In the genomic region with DNA sequence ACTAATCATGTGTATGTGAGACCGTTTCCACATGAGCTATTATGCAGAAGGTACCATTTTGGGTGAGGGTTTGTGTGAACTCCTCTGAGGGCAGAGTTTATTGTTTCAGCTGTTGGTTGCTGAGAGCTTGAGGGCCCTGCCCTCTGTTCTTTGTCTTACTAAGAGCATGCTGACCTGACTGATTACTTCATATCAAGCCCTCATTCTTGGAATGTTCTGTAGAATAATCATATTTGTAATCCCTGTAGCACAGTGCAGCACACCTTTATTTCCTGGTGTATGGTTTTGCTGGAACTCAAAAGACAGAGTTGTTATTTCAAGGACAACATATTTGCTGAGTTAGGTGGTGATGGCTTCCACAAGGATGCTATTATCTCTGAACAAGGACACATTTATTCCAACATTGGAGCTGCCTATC, we compare ENCODE assay signal across 16 cellular contexts.
DNase-seq lines count a peak whose midpoint lies in the region; ATAC-seq and TF ChIP-seq lines count a peak whose summit lies in the region.
"Had no signal": no experiment of that assay in that cellular context is flagged by ENCODE, and none has a peak within 500 bp of the region (broad histone marks: within the 10 kb centered on the region; RNA-seq: fewer than 3 reads in every experiment).

No MANE protein-coding gene starts in this region.

- no peaks in the 10 kb centered on the region for H3K27me3 ChIP-seq in esophagus squamous epithelium
- H3K27me3 ChIP-seq: ascending aorta had no signal

- no peak overlapping the region for H3K4me3 ChIP-seq in esophagus squamous epithelium
- H3K4me3 ChIP-seq: ascending aorta had no signal

- H3K9me3 ChIP-seq in esophagus squamous epithelium = no peaks in the 10 kb centered on the region
- H3K9me3 ChIP-seq: ascending aorta had no signal

- peaks cover 0 to 4% (median 0%) of the 10 kb centered on the region in 3 donors for H3K4me1 ChIP-seq in esophagus squamous epithelium
- H3K4me1 ChIP-seq: ascending aorta had no signal

- peak; percentile 54 for ATAC-seq in GM18498 (IDR thresholded peaks at IDR 0.05; ENCODE audit: unreplicated experiment)
- ATAC-seq in HG03025 (IDR thresholded peaks at IDR 0.05; ENCODE audit: low FRiP score, unreplicated experiment) = no peak
- ATAC-seq: naive thymus-derived CD8-positive, alpha-beta T cell had no signal

- peak; percentile 13 for DNase-seq in HT-29 (ENCODE audit: low spot score)
- DNase-seq in astrocyte of the hippocampus (ENCODE audit: low read depth, low spot score) = peak; percentile 13
- DNase-seq in myocyte (ENCODE audit: low read depth) = peak; percentile 93
- DNase-seq in esophagus squamous epithelium (lab: John Stamatoyannopoulos, UW) = no peak
- no peak for DNase-seq in DMS 273 (lab: John Stamatoyannopoulos, UW; ENCODE audit: unreplicated experiment)
- no peak for DNase-seq in activated CD4-positive, alpha-beta T cell treated with anti-CD3 and anti-CD28 coated beads for 1 hour
- DNase-seq: activated CD4-positive, alpha-beta T cell treated with anti-CD3 and anti-CD28 coated beads, Interleukin-2, amount 10 ng/mL, durations not matched to agents 24 days and 14 days; EL; endodermal cell; naive thymus-derived CD8-positive, alpha-beta T cell; retina; RPMI8226; stimulated activated naive CD4-positive, alpha-beta T cell had no signal

- peaks cover 0 to 30% (median 0%) of the 10 kb centered on the region in 3 donors for H3K36me3 ChIP-seq in esophagus squamous epithelium
- H3K36me3 ChIP-seq: ascending aorta had no signal

- TF ChIP-seq CTCF in esophagus squamous epithelium (IDR thresholded peaks at IDR 0.05) = no peak

- H3K27ac ChIP-seq in esophagus squamous epithelium = no peak overlapping the region
- H3K27ac ChIP-seq: ascending aorta had no signal

- intact Hi-C loops in esophagus squamous epithelium (cut with DNase I) = no loop called here

- WGBS in esophagus squamous epithelium, 2 donors = 41 to 68% methylated on average over 1 of the region's 1 CpG

- no peak for TF ChIP-seq POLR2A in esophagus squamous epithelium (IDR thresholded peaks at IDR 0.05)

Comparison
In these comparisons a context has a peak if more than half of its experiments do, and no peak if none do; other contexts are left out.
1. DNase-seq: peak in HT-29 (single experiment), astrocyte of the hippocampus (single experiment) and myocyte (single experiment); none in esophagus squamous epithelium (single experiment), DMS 273 (single experiment) and activated CD4-positive, alpha-beta T cell treated with anti-CD3 and anti-CD28 coated beads for 1 hour (single experiment).